21 cellular contexts compared by ENCODE assay signal in the genomic region with DNA sequence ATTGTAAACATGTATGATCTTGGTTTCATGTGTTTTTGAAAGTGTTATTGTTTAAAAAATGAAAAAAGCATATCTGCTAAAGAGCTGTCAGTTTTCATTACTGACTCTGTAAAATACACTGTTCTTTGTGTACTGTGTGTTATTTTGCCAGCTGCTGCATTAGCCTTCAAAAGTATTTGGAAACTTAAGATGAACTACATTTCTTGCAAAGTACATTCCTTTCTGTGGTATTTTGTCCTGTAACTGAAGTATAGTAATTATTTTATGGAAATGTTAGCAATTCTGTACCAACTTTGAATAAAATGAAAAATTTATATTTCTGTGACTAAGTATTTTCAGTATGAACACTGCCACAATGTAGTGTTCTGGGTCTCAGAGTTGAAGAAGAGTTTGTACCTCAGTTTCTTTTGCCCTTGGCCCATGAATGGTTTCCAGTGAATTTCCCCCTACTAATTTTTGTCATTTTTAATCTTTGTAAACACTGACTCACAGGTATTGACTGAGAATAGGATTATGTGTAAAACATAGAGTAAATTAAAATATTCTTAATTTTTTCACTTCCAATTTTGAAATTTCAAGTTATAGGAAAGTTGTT.
"Had no signal": no experiment of that assay in that cellular context is flagged by ENCODE, and none has a peak within 500 bp of the region (broad histone marks: within the 10 kb centered on the region; RNA-seq: fewer than 3 reads in every experiment).

No MANE protein-coding gene starts in this region.

- H3K27ac Mint-ChIP-seq: activated naive CD4-positive, alpha-beta T cell treated with anti-CD3 and anti-CD28 coated beads, Interleukin-2, amount 10 ng/mL, durations not matched to agents 7 days and 5 days; T-helper 2 cell treated with Interferon-gamma antibody and Interleukin-4, amounts not matched to agents 5 μg/mL and 100 μg/mL, for 36 hours had no signal

- H3K27ac ChIP-seq: coronary artery, esophagus muscularis mucosa, left lung, skin epidermis, uterus had no signal

- ATAC-seq: activated CD8-positive, alpha-beta memory T cell treated with anti-CD3 and anti-CD28 coated beads, Interleukin-2, amount 10 ng/mL, durations not matched to agents 7 days and 5 days; left lung; naive thymus-derived CD8-positive, alpha-beta T cell had no signal

- H3K27me3 ChIP-seq: esophagus muscularis mucosa, left lung, tibial nerve, uterus had no signal

- H3K27me3 Mint-ChIP-seq: activated CD8-positive, alpha-beta memory T cell treated with anti-CD3 and anti-CD28 coated beads, Interleukin-2, amount 10 ng/mL, durations not matched to agents 7 days and 5 days; activated naive CD4-positive, alpha-beta T cell treated with anti-CD3 and anti-CD28 coated beads, Interleukin-2, amount 10 ng/mL, durations not matched to agents 7 days and 5 days; brain; naive thymus-derived CD8-positive, alpha-beta T cell had no signal

- H3K4me3 ChIP-seq: coronary artery, esophagus muscularis mucosa, left lung, skin epidermis, tibial nerve, uterus had no signal

- H3K9me3 Mint-ChIP-seq: activated naive CD4-positive, alpha-beta T cell treated with anti-CD3 and anti-CD28 coated beads, Interleukin-2, amount 10 ng/mL, durations not matched to agents 7 days and 5 days; activated T-helper 1 cell treated with anti-CD3 and anti-CD28 coated beads, Interleukin-12 subunit alpha, Interleukin-12 subunit beta, Interleukin-2, Interleukin-4 antibody, amounts not matched to agents 30 ng/mL and 10 ng/mL and 1 ng/mL, durations not matched to agents 14 hours and 24 hours and 36 hours; brain; T-helper 2 cell treated with Interferon-gamma antibody and Interleukin-4, amounts not matched to agents 5 μg/mL and 100 μg/mL, for 36 hours had no signal

- H3K4me1 ChIP-seq: uterus had no signal

- H3K4me3 Mint-ChIP-seq: activated CD8-positive, alpha-beta memory T cell treated with anti-CD3 and anti-CD28 coated beads, Interleukin-2, amount 10 ng/mL, durations not matched to agents 7 days and 5 days; activated naive CD4-positive, alpha-beta T cell treated with anti-CD3 and anti-CD28 coated beads, Interleukin-2, amount 10 ng/mL, durations not matched to agents 7 days and 5 days; activated T-helper 1 cell treated with anti-CD3 and anti-CD28 coated beads, Interleukin-12 subunit alpha, Interleukin-12 subunit beta, Interleukin-2, Interleukin-4 antibody, amounts not matched to agents 30 ng/mL and 10 ng/mL and 1 ng/mL, durations not matched to agents 14 hours and 24 hours and 36 hours; brain; naive thymus-derived CD8-positive, alpha-beta T cell; T-helper 2 cell treated with Interferon-gamma antibody and Interleukin-4, amounts not matched to agents 5 μg/mL and 100 μg/mL, for 36 hours had no signal

- DNase-seq: activated CD8-positive, alpha-beta memory T cell treated with anti-CD3 and anti-CD28 coated beads, Interleukin-2, amount 10 ng/mL, durations not matched to agents 7 days and 5 days; activated naive CD4-positive, alpha-beta T cell treated with anti-CD3 and anti-CD28 coated beads, Interleukin-2, amount 10 ng/mL, durations not matched to agents 7 days and 5 days; central memory CD4-positive, alpha-beta T cell; effector CD4-positive, alpha-beta T cell; foreskin fibroblast; hippocampal formation; kidney; left lung; naive thymus-derived CD8-positive, alpha-beta T cell; posterior cingulate gyrus; stimulated activated CD4-positive, alpha-beta T cell treated with anti-CD3 and anti-CD28 coated beads, Interleukin-4, amount 100 ng/mL, for 24 hours; stimulated activated naive CD4-positive, alpha-beta T cell treated with Interleukin-2 at 50 U/mL for 16 hours; substantia nigra; uterus had no signal

- H3K36me3 ChIP-seq: esophagus muscularis mucosa, left lung, tibial nerve, uterus had no signal

- H3K9me3 ChIP-seq: esophagus muscularis mucosa, left lung, tibial nerve, uterus had no signal
